ENCODE assay signal across 26 cellular contexts in genomic region chr3:90035643-90036042, GRCh38.
DNase-seq lines count a peak whose midpoint lies in the region; ATAC-seq and TF ChIP-seq lines count a peak whose summit lies in the region.
"Had no signal": no experiment of that assay in that cellular context is flagged by ENCODE, and none has a peak within 500 bp of the region (broad histone marks: within the 10 kb centered on the region; RNA-seq: fewer than 3 reads in every experiment).

No MANE protein-coding gene starts in this region.

- no peaks in the 10 kb centered on the region for H3K27me3 ChIP-seq in heart right ventricle
- H3K27me3 ChIP-seq: esophagus squamous epithelium, SJCRH30, stomach, thyroid gland had no signal

- H3K9me3 ChIP-seq in heart right ventricle, result no peaks in the 10 kb centered on the region
- H3K9me3 ChIP-seq: esophagus squamous epithelium, SJCRH30, stomach, thyroid gland had no signal

- H3K27ac ChIP-seq in heart right ventricle, result no peak overlapping the region
- H3K27ac ChIP-seq: coronary artery, esophagus squamous epithelium, SJCRH30, stomach, thyroid gland had no signal

- WGBS in heart right ventricle, 2 donors, result 32 to 61% methylated on average over 1 of the region's 1 CpG

- peak; percentile 77 for DNase-seq in LHCN-M2 (ENCODE audit: low read depth)
- peak; percentile 11 for DNase-seq in choroid plexus epithelial cell (ENCODE audit: low read depth)
- peak; percentile 40 for DNase-seq in myocyte (ENCODE audit: low read depth)
- no peak for DNase-seq in heart right ventricle
- DNase-seq in kidney glomerular epithelial cell (lab: John Stamatoyannopoulos, UW), result no peak
- DNase-seq: activated CD4-positive, alpha-beta memory T cell treated with anti-CD3 and anti-CD28 coated beads for 36 hours; activated CD4-positive, CD25-positive, alpha-beta regulatory T cell; activated naive CD4-positive, alpha-beta T cell treated with anti-CD3 and anti-CD28 coated beads, Interleukin-2, amount 50 U/mL, for 16 hours; amygdala; CD4-positive, alpha-beta memory T cell; esophagus squamous epithelium; KBM-7; left ventricle myocardium superior; midbrain; MV-4-11; natural killer cell; NCI-H146; stimulated activated CD4-positive, alpha-beta T cell treated with anti-CD3 and anti-CD28 coated beads, Interleukin-2, amount 100 ng/mL, for 24 hours; stomach; thyroid gland had no signal

- H3K4me3 ChIP-seq in choroid plexus epithelial cell (ENCODE audit: low read depth, low read length), result no peak overlapping the region
- H3K4me3 ChIP-seq in heart right ventricle, result no peak overlapping the region
- H3K4me3 ChIP-seq: coronary artery, esophagus squamous epithelium, SJCRH30, stomach, thyroid gland had no signal

- no peaks in the 10 kb centered on the region for H3K4me1 ChIP-seq in heart right ventricle
- H3K4me1 ChIP-seq: esophagus squamous epithelium, stomach, thyroid gland had no signal

- intact Hi-C loops in heart right ventricle (cut with DNase I), result no loop called here

- H3K36me3 ChIP-seq in heart right ventricle, result no peaks in the 10 kb centered on the region
- H3K36me3 ChIP-seq: esophagus squamous epithelium, SJCRH30, stomach, thyroid gland had no signal

- TF ChIP-seq CTCF in choroid plexus epithelial cell (conservative IDR thresholded peaks at IDR 0.05; ENCODE audit: low read depth, low read length), result no peak
- no peak for TF ChIP-seq CTCF in heart right ventricle (IDR thresholded peaks at IDR 0.05)

- peak; percentile 44 for ATAC-seq in GM18867 (IDR thresholded peaks at IDR 0.05; ENCODE audit: unreplicated experiment)
- ATAC-seq in SK-N-SH treated with all-trans-retinoic acid at 6 μM for 48 hours, result no peak
- ATAC-seq in heart right ventricle, result no peak
- ATAC-seq in HG02981 (IDR thresholded peaks at IDR 0.05; ENCODE audit: unreplicated experiment), result no peak
- ATAC-seq: activated T-helper 17 cell treated with anti-CD3 and anti-CD28 coated beads, Interleukin-2, amount 50 U/mL, for 72 hours; left ventricle myocardium superior; natural killer cell had no signal

TF ChIP-seq in SK-N-SH treated with all-trans-retinoic acid at 6 μM for 48 hours, 23 proteins besides CTCF, POLR2A, EP300 and RAD21:
- TF ChIP-seq PATZ1 (CRISPR knock-in tag; IDR thresholded peaks at IDR 0.05; ENCODE audit: borderline replicate concordance) (no peak), ZFP30 (CRISPR knock-in tag; IDR thresholded peaks at IDR 0.05) (no peak), TSHZ2 (CRISPR knock-in tag; IDR thresholded peaks at IDR 0.05) (no peak), ZNF565 (CRISPR knock-in tag; conservative IDR thresholded peaks at IDR 0.05; ENCODE audit: low read depth) (no peak), ESRRG (CRISPR knock-in tag; IDR thresholded peaks at IDR 0.05) (no peak), PPARA (CRISPR knock-in tag; IDR thresholded peaks at IDR 0.05; ENCODE audit: borderline replicate concordance) (no peak), TOX (CRISPR knock-in tag; IDR thresholded peaks at IDR 0.05; ENCODE audit: borderline replicate concordance) (no peak), CSDC2 (CRISPR knock-in tag; IDR thresholded peaks at IDR 0.05) (no peak)

Comparison
In these comparisons a context has a peak if more than half of its experiments do, and no peak if none do; other contexts are left out.
1. DNase-seq: peak in LHCN-M2 (single experiment), choroid plexus epithelial cell (single experiment) and myocyte (single experiment); none in heart right ventricle (0 of 2) and kidney glomerular epithelial cell (single experiment).